In the genomic region with DNA sequence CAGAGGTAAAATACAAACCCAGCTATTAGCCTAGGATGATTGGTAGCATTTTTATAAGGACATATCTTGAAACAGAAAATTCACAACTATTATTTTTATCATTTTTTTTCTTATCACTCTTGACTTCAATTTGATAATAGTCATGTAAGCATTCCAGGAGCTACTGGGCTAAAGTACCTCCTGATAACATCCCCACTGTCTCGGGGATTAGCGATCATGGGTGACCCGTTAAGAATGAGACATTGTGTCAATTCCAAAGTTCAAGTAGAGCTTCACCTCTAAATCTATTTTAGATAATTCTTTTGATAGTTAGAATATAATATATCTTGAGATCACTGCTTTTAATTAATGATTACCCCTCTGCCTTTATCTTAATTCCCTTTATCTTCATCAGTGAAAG, we compare ENCODE assay signal across 23 cellular contexts.
"Had no signal": no experiment of that assay in that cellular context is flagged by ENCODE, and none has a peak within 500 bp of the region (broad histone marks: within the 10 kb centered on the region; RNA-seq: fewer than 3 reads in every experiment).

No MANE protein-coding gene starts in this region.

- H3K4me1 ChIP-seq: colonic mucosa, esophagus muscularis mucosa, esophagus squamous epithelium, foreskin keratinocyte, gastrocnemius medialis, gastroesophageal sphincter, heart left ventricle, heart right ventricle had no signal

- H3K36me3 ChIP-seq: colonic mucosa, esophagus muscularis mucosa, esophagus squamous epithelium, gastrocnemius medialis, gastroesophageal sphincter, heart left ventricle, heart right ventricle had no signal

- H3K27ac ChIP-seq: colonic mucosa, coronary artery, dorsolateral prefrontal cortex, epithelial cell of prostate, esophagus muscularis mucosa, esophagus squamous epithelium, foreskin keratinocyte, gastrocnemius medialis, gastroesophageal sphincter, heart left ventricle, heart right ventricle had no signal

- H3K4me3 ChIP-seq: colonic mucosa, coronary artery, dorsolateral prefrontal cortex, esophagus muscularis mucosa, esophagus squamous epithelium, gastrocnemius medialis, gastroesophageal sphincter, heart left ventricle, heart right ventricle had no signal

- H3K27me3 ChIP-seq: colonic mucosa, dorsolateral prefrontal cortex, esophagus muscularis mucosa, esophagus squamous epithelium, foreskin keratinocyte, gastrocnemius medialis, gastroesophageal sphincter, heart left ventricle, heart right ventricle had no signal

- DNase-seq: colonic mucosa; cortex of kidney; dermis blood vessel endothelial cell; dorsolateral prefrontal cortex; effector CD4-positive, alpha-beta T cell; effector CD8-positive, alpha-beta T cell; effector memory CD4-positive, alpha-beta T cell; effector memory CD8-positive, alpha-beta T cell; endodermal cell; erythroblast; esophagus squamous epithelium; foreskin fibroblast; foreskin keratinocyte; foreskin melanocyte; gastrocnemius medialis; glutamatergic neuron; head of caudate nucleus; heart left ventricle; heart right ventricle had no signal
